ENCODE assay signal across 8 cellular contexts in the genomic region with DNA sequence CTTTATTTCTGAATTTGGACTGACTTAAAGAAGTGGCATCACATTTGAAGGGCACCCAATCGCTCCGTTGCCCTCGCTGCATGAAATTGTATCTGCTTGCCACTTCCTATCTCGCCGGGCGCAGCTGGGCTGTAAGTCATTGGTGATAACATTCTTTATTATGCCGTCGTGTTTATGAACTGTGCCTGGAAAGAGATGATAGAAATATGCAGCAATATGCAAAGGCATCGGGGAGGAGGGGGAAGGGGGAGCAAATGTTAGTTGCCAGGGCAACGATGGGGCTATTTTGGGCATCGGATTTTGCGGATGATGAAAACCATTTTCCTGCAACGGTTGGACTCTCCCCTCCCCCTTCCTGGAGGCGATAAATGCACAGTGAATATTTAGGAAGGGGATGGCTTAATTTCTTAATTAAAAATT.
A peak's percentile ranks its signal among the peaks of the same experiment; 100 is the strongest.
DNase-seq lines count a peak whose midpoint lies in the region; ATAC-seq and TF ChIP-seq lines count a peak whose summit lies in the region.

No MANE protein-coding gene starts in this region.

- TF ChIP-seq CTCF in endothelial cell (IDR thresholded peaks at IDR 0.05; ENCODE audit: unreplicated experiment), result no peak

- ATAC-seq in central memory CD8-positive, alpha-beta T cell (replicated peaks; ENCODE audit: extremely low read depth, poor library complexity, severe bottlenecking), result no peak
- no peak for ATAC-seq in activated CD4-positive, CD25-positive, alpha-beta regulatory T cell treated with anti-CD3 and anti-CD28 coated beads, Interleukin-2, amount 50 U/mL, for 24 hours
- no peak for ATAC-seq in HG03521 (IDR thresholded peaks at IDR 0.05; ENCODE audit: unreplicated experiment)

- H3K36me3 ChIP-seq in muscle layer of colon (ENCODE audit: insufficient read depth, low read length), result no peaks in the 10 kb centered on the region
- no peaks in the 10 kb centered on the region for H3K36me3 ChIP-seq in SJCRH30

- peaks cover 53% of the 10 kb centered on the region for H3K27me3 Mint-ChIP-seq in central memory CD8-positive, alpha-beta T cell
- H3K27me3 Mint-ChIP-seq in endothelial cell (ENCODE audit: unreplicated experiment), result no peaks in the 10 kb centered on the region

- peaks cover 8% of the 10 kb centered on the region for H3K4me1 Mint-ChIP-seq in central memory CD8-positive, alpha-beta T cell
- H3K4me1 Mint-ChIP-seq in endothelial cell (ENCODE audit: unreplicated experiment), result no peaks in the 10 kb centered on the region

- no peak overlapping the region for H3K27ac Mint-ChIP-seq in central memory CD8-positive, alpha-beta T cell (ENCODE audit: low read depth)
- H3K27ac Mint-ChIP-seq in endothelial cell (ENCODE audit: unreplicated experiment), result no peak overlapping the region

- no peaks in the 10 kb centered on the region for H3K9me3 Mint-ChIP-seq in central memory CD8-positive, alpha-beta T cell
- H3K9me3 Mint-ChIP-seq in endothelial cell (ENCODE audit: unreplicated experiment), result no peaks in the 10 kb centered on the region

- H3K27ac ChIP-seq in muscle layer of colon (ENCODE audit: low read depth, low read length) (no peak overlapping the region), SJCRH30 (no peak overlapping the region)

- H3K4me1 ChIP-seq in muscle layer of colon (ENCODE audit: insufficient read depth, low read length) (peaks cover 7% of the 10 kb centered on the region), SJCRH30 (no peaks in the 10 kb centered on the region)

- peak overlapping the region; percentile 27 to 55 for H3K4me3 ChIP-seq in muscle layer of colon (ENCODE audit: low read depth in 1 of 2, low read length in 2 of 2)
- no peak overlapping the region for H3K4me3 ChIP-seq in SJCRH30

- no peak overlapping the region for H3K9ac ChIP-seq in muscle layer of colon (ENCODE audit: low read length)

- H3K4me3 Mint-ChIP-seq in central memory CD8-positive, alpha-beta T cell, result peak overlapping the region; percentile 54
- no peak overlapping the region for H3K4me3 Mint-ChIP-seq in endothelial cell (ENCODE audit: unreplicated experiment)

- DNase-seq in AG20443 (ENCODE audit: low spot score) (peak; percentile 37), NAMALWA (ENCODE audit: low spot score) (peak; percentile 31), endothelial cell (ENCODE audit: low spot score) (no peak), SJCRH30 (no peak)
- DNase-seq in central memory CD8-positive, alpha-beta T cell (ENCODE audit: low spot score in 2 of 2), result no peak

- no peaks in the 10 kb centered on the region for H3K9me3 ChIP-seq in muscle layer of colon (ENCODE audit: low read length)
- H3K9me3 ChIP-seq in SJCRH30 (replicated peaks), result no peaks in the 10 kb centered on the region

- H3K36me3 Mint-ChIP-seq in central memory CD8-positive, alpha-beta T cell (ENCODE audit: insufficient read depth), result no peaks in the 10 kb centered on the region
- H3K36me3 Mint-ChIP-seq in endothelial cell (ENCODE audit: low read depth, unreplicated experiment), result no peaks in the 10 kb centered on the region

- H3K27me3 ChIP-seq in muscle layer of colon (ENCODE audit: control insufficient read depth in 1 of 2, insufficient read depth in 2 of 2, low read length in 2 of 2), result no peaks in the 10 kb centered on the region
- H3K27me3 ChIP-seq in SJCRH30, result peaks cover 21% of the 10 kb centered on the region

Comparison
In these comparisons a context has a peak if more than half of its experiments do, and no peak if none do; other contexts are left out.
1. DNase-seq: peak in AG20443 (single experiment) and NAMALWA (single experiment); none in central memory CD8-positive, alpha-beta T cell (0 of 2), endothelial cell (single experiment) and SJCRH30 (0 of 2).